ENCODE assay signal across 1 cellular context in the genomic region with DNA sequence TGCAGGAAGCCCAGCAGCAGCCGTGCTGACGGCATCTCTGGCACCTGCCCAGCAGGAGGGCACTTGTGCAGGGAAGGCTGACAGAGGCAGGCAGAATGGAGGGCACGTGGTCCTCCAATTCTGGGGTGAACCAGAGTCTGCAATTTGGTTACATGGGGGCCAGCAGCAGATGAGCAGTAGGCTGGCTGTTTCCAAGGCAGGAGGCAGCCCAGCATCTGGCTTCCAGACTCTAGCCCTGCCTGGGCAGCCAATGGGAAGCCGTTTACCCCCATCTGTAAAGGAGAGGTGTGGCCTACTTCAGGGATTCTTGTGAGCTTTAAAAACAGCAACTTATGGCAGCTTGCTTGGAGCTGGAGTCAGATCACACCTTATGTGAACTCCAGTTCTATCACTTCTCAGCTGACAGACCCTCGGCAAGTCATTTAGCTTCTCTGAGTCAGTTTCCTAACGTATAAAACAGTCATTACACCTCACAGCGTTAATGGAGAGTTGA.
TF ChIP-seq lines count a peak whose summit lies in the region.

No MANE protein-coding gene starts in this region.

TF ChIP-seq in GM23338, 12 proteins besides CTCF, POLR2A, EP300 and RAD21 (continued from another document):
- TF ChIP-seq, protein P1, sequence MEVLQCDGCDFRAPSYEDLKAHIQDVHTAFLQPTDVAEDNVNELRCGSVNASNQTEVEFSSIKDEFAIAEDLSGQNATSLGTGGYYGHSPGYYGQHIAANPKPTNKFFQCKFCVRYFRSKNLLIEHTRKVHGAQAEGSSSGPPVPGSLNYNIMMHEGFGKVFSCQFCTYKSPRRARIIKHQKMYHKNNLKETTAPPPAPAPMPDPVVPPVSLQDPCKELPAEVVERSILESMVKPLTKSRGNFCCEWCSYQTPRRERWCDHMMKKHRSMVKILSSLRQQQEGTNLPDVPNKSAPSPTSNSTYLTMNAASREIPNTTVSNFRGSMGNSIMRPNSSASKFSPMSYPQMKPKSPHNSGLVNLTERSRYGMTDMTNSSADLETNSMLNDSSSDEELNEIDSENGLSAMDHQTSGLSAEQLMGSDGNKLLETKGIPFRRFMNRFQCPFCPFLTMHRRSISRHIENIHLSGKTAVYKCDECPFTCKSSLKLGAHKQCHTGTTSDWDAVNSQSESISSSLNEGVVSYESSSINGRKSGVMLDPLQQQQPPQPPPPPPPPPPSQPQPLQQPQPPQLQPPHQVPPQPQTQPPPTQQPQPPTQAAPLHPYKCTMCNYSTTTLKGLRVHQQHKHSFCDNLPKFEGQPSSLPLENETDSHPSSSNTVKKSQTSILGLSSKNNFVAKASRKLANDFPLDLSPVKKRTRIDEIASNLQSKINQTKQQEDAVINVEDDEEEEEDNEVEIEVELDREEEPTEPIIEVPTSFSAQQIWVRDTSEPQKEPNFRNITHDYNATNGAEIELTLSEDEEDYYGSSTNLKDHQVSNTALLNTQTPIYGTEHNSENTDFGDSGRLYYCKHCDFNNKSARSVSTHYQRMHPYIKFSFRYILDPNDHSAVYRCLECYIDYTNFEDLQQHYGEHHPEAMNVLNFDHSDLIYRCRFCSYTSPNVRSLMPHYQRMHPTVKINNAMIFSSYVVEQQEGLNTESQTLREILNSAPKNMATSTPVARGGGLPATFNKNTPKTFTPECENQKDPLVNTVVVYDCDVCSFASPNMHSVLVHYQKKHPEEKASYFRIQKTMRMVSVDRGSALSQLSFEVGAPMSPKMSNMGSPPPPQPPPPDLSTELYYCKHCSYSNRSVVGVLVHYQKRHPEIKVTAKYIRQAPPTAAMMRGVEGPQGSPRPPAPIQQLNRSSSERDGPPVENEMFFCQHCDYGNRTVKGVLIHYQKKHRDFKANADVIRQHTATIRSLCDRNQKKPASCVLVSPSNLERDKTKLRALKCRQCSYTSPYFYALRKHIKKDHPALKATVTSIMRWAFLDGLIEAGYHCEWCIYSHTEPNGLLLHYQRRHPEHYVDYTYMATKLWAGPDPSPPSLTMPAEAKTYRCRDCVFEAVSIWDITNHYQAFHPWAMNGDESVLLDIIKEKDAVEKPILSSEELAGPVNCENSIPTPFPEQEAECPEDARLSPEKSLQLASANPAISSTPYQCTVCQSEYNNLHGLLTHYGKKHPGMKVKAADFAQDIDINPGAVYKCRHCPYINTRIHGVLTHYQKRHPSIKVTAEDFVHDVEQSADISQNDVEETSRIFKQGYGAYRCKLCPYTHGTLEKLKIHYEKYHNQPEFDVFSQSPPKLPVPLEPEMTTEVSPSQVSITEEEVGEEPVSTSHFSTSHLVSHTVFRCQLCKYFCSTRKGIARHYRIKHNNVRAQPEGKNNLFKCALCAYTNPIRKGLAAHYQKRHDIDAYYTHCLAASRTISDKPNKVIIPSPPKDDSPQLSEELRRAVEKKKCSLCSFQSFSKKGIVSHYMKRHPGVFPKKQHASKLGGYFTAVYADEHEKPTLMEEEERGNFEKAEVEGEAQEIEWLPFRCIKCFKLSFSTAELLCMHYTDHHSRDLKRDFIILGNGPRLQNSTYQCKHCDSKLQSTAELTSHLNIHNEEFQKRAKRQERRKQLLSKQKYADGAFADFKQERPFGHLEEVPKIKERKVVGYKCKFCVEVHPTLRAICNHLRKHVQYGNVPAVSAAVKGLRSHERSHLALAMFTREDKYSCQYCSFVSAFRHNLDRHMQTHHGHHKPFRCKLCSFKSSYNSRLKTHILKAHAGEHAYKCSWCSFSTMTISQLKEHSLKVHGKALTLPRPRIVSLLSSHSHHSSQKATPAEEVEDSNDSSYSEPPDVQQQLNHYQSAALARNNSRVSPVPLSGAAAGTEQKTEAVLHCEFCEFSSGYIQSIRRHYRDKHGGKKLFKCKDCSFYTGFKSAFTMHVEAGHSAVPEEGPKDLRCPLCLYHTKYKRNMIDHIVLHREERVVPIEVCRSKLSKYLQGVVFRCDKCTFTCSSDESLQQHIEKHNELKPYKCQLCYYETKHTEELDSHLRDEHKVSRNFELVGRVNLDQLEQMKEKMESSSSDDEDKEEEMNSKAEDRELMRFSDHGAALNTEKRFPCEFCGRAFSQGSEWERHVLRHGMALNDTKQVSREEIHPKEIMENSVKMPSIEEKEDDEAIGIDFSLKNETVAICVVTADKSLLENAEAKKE (CRISPR knock-in tag; IDR thresholded peaks at IDR 0.05) = no peak
